ENCODE assay signal across 16 cellular contexts in genomic region chr17:72297326-72298115, GRCh38.
DNase-seq lines count a peak whose midpoint lies in the region; ATAC-seq, FAIRE-seq and TF ChIP-seq lines count a peak whose summit lies in the region.
"Had no signal": no experiment of that assay in that cellular context is flagged by ENCODE, and none has a peak within 500 bp of the region (broad histone marks: within the 10 kb centered on the region; RNA-seq: fewer than 3 reads in every experiment).

No MANE protein-coding gene starts in this region.

- H3K4me1 ChIP-seq in right cardiac atrium (ENCODE audit: control insufficient read depth, insufficient read depth, low read length) (peaks cover 2% of the 10 kb centered on the region), Caco-2 (0 out of 2 replicates have a peak, but pooled peaks cover 5% of the 10 kb centered on the region)

- H3K27me3 ChIP-seq in right cardiac atrium (ENCODE audit: control insufficient read depth, insufficient read depth): no peaks in the 10 kb centered on the region
- H3K27me3 ChIP-seq in Caco-2 (replicated peaks; ENCODE audit: control insufficient read depth, insufficient read depth, low read length): no peaks in the 10 kb centered on the region
- H3K27me3 ChIP-seq: hepatocyte had no signal

- H3K9me3 ChIP-seq in right cardiac atrium (ENCODE audit: control insufficient read depth, low read length): no peaks in the 10 kb centered on the region
- no peaks in the 10 kb centered on the region for H3K9me3 ChIP-seq in Caco-2

- H3K4me3 Mint-ChIP-seq in Caco-2 (ENCODE audit: unreplicated experiment): no peak overlapping the region
- H3K4me3 Mint-ChIP-seq: activated T-helper 17 cell treated with anti-CD3 and anti-CD28 coated beads, Interleukin-2, amount 50 U/mL, for 72 hours had no signal

- BruUV-seq in Caco-2 (replicated peaks; lab: Mats Ljungman, UMichigan): no TSS peak

- WGBS in right cardiac atrium: 22% methylated on average over 9 of the region's 9 CpGs

- H3K27ac ChIP-seq in right cardiac atrium (ENCODE audit: low read length): no peak overlapping the region
- H3K27ac ChIP-seq: coronary artery, hepatocyte, SK-N-MC had no signal

- H3K4me1 Mint-ChIP-seq in Caco-2 (ENCODE audit: low read depth, unreplicated experiment): no peaks in the 10 kb centered on the region
- H3K4me1 Mint-ChIP-seq: activated T-helper 17 cell treated with anti-CD3 and anti-CD28 coated beads, Interleukin-2, amount 50 U/mL, for 72 hours had no signal

- POLR2A ChIA-PET in Caco-2 (lab: Charles Lee): no interaction called here

- TF ChIP-seq CTCF in Caco-2 (IDR thresholded peaks at IDR 0.05; ENCODE audit: insufficient read depth in 1 of 2, low read depth in 1 of 2, low read length in 1 of 2, severe bottlenecking in 1 of 2, unreplicated experiment in 1 of 2): no peak

- H3K9me3 Mint-ChIP-seq in Caco-2 (ENCODE audit: unreplicated experiment): no peaks in the 10 kb centered on the region

- DNase-seq in Right ventricle myocardium inferior (ENCODE audit: missing footprints) (no peak), cardiac septum (ENCODE audit: low spot score) (no peak), astrocyte of the hippocampus (ENCODE audit: low read depth, low spot score) (peak; percentile 62), right cardiac atrium (peak; percentile 42 to 77 (median 73)), urothelium cell line (ENCODE audit: low spot score) (peak; percentile 89), Caco-2 (no peak), activated gamma-delta T cell (lab: John Stamatoyannopoulos, UW) (no peak)
- no peak for DNase-seq in activated CD4-positive, alpha-beta T cell treated with anti-CD3 and anti-CD28 coated beads for 48 hours
- DNase-seq: activated CD4-positive, alpha-beta T cell treated with anti-CD3 and anti-CD28 coated beads for 4 hours; DND-41; Karpas-422 had no signal

- no peaks in the 10 kb centered on the region for H3K36me3 Mint-ChIP-seq in Caco-2 (ENCODE audit: insufficient read depth, unreplicated experiment)

- FAIRE-seq in urothelium cell line (lab: Jason Lieb, UNC): peak; percentile 96
- FAIRE-seq: A204.1 had no signal

- ATAC-seq in Right ventricle myocardium inferior: peak; percentile 62
- ATAC-seq in right cardiac atrium: peak; percentile 53 to 70
- ATAC-seq: activated T-helper 17 cell treated with anti-CD3 and anti-CD28 coated beads, Interleukin-2, amount 50 U/mL, for 72 hours had no signal

- no peak overlapping the region for H3K4me3 ChIP-seq in right cardiac atrium (ENCODE audit: low read length)
- no peak overlapping the region for H3K4me3 ChIP-seq in Caco-2 (ENCODE audit: low read depth, low read length)
- H3K4me3 ChIP-seq: coronary artery, hepatocyte, SK-N-MC had no signal

- CTCF ChIA-PET in Caco-2 (lab: Charles Lee): no interaction called here

- H3K27me3 Mint-ChIP-seq in Caco-2 (ENCODE audit: insufficient read depth, unreplicated experiment): no peaks in the 10 kb centered on the region

- intact Hi-C loops in Right ventricle myocardium inferior (cut with DNase I) (loop anchor here (10.0 kb wide), 3 partner anchors 103 to 217 kb away; partner anchors contain the start of gene SOX9), cardiac septum (cut with DNase I) (loop anchor here (5.0 kb wide), 1 partner anchor 45 kb away; no protein-coding TSS in a partner anchor), right cardiac atrium (cut with DNase I) (no loop called here), Caco-2 (cut with micrococcal nuclease; ENCODE audit: unreplicated experiment) (no loop called here)

- no peak overlapping the region for H3K27ac Mint-ChIP-seq in Caco-2 (ENCODE audit: unreplicated experiment)
- H3K27ac Mint-ChIP-seq: activated T-helper 17 cell treated with anti-CD3 and anti-CD28 coated beads, Interleukin-2, amount 50 U/mL, for 72 hours had no signal

- no peaks in the 10 kb centered on the region for H3K36me3 ChIP-seq in Caco-2 (ENCODE audit: control insufficient read depth, insufficient read depth, low read length)

Comparison
In these comparisons a context has a peak if more than half of its experiments do, and no peak if none do; other contexts are left out.
1. DNase-seq: peak in astrocyte of the hippocampus (single experiment), right cardiac atrium (3 of 3) and urothelium cell line (single experiment); none in Right ventricle myocardium inferior (single experiment), cardiac septum (single experiment), activated CD4-positive, alpha-beta T cell treated with anti-CD3 and anti-CD28 coated beads for 48 hours (single experiment), Caco-2 (0 of 2) and activated gamma-delta T cell (single experiment).
2. intact Hi-C loops: an anchor here in Right ventricle myocardium inferior (10.0 kb wide) and cardiac septum (5.0 kb wide); none called in right cardiac atrium and Caco-2.